In the genomic region with DNA sequence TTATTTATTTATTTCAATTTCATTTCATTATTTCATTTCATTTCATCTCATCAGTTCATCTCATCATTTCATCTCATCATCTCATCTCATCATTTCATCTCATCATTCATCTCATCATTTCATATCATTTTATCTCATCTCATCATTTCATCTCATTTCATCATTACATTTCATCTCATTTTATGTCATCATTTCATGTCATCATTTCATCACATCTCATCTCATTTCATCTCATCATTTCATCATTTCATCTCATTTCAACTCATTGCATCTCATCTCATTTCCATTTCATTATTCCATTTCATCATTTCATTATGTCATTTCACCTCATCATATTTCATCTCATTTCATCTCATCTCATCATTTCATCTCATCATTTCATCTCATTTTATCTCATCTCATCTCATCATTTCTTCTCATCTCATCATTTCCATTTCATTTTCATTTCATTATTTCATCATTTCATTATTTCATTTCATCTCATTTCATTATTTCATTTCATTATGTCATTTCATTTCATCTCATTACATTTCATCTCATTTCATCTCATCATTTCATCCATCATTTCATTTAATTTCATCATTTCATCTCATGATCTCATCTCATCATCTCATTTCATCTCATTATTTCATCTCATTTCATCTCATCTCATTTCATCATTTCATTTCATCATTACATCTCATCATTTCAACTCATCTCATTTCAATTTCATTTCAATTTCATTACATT, we compare ENCODE assay signal across 3 cellular contexts.
TF ChIP-seq lines count a peak whose summit lies in the region.
"Not testable (repeated sequence)": the region's sequence is repeated elsewhere in the genome, so short reads cannot be mapped to it uniquely, and the experiment has no call there.

No MANE protein-coding gene starts in this region.

TF ChIP-seq in HEK293, 187 proteins besides CTCF, POLR2A, EP300 and RAD21:
- peak; percentile 85 for TF ChIP-seq ATF2 (tag by site-specific recombination; IDR thresholded peaks at IDR 0.05; ENCODE audit: low read depth)

TF ChIP-seq in K562, 482 proteins besides CTCF, POLR2A, EP300 and RAD21:
- peak; percentile 75 for TF ChIP-seq CEBPB (tag; IDR thresholded peaks at IDR 0.05)
- not testable (repeated sequence) for TF ChIP-seq CEBPG (CRISPR knock-in tag; IDR thresholded peaks at IDR 0.05); ATF3 (CRISPR knock-in tag; conservative IDR thresholded peaks at IDR 0.05)
- peak in 1 of 2 experiments; percentile 66; a peak in 2 of 4 replicates for TF ChIP-seq CEBPG (tag; conservative IDR thresholded peaks at IDR 0.05 in 1 of 2, IDR thresholded peaks at IDR 0.05 in 1 of 2)
- peak; percentile 22; the same call in 1 of the 2 replicates for TF ChIP-seq ZNF512 (tag; IDR thresholded peaks at IDR 0.05)
- TF ChIP-seq TRIM24 (IDR thresholded peaks at IDR 0.05) = peak; percentile 22 to 70; a peak in 1 of 4 replicates
- TF ChIP-seq ATF3 (IDR thresholded peaks at IDR 0.05) = peak; percentile 47; the same call in 1 of the 2 replicates
- peak; percentile 29 for TF ChIP-seq TAF9B (IDR thresholded peaks at IDR 0.05; ENCODE audit: partially characterized antibody)

TF ChIP-seq in HepG2, 621 proteins besides CTCF, POLR2A, EP300 and RAD21:
- TF ChIP-seq LCORL (IDR thresholded peaks at IDR 0.05) = peak; percentile 5; the same call in 1 of the 2 replicates
- TF ChIP-seq LCORL, CREB1, ZBTB40, ATF7 (CRISPR knock-in tag; IDR thresholded peaks at IDR 0.05): not testable (repeated sequence)
- TF ChIP-seq CREB1 (IDR thresholded peaks at IDR 0.05) = peak; percentile 83
- peak; percentile 88 for TF ChIP-seq PHB2 (IDR thresholded peaks at IDR 0.05; ENCODE audit: partially characterized antibody)
- 0 out of 2 replicates have a peak, but pooled peaks have one; percentile 24 for TF ChIP-seq ZBTB40 (IDR thresholded peaks at IDR 0.05)
- peak; percentile 90 for TF ChIP-seq PLRG1 (conservative IDR thresholded peaks at IDR 0.05)
- TF ChIP-seq ATF7 (IDR thresholded peaks at IDR 0.05) = peak; percentile 97
- TF ChIP-seq RAD51 (IDR thresholded peaks at IDR 0.05; ENCODE audit: borderline replicate concordance) = peak; percentile 20; the same call in 1 of the 2 replicates
